ENCODE assay signal across 13 cellular contexts in the genomic region with DNA sequence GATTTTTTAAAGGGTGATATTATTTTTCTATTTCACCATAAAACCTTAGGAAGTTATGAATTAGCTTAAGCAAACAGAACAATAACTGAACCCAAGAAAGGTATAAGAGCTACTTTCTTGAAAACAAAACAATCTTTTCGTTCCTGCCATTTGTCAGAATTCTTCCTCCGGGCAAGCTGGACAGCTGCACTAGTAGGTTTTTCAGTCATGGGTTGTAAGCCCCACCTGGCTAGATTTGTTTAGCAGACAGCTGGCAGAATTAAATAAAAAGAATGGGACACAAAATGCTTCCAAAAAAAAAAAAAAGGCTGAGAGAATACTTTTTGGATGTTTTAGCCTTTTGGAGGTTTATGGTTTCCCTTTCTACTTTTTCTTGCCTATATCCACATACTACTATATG.
DNase-seq lines count a peak whose midpoint lies in the region; TF ChIP-seq lines count a peak whose summit lies in the region.
"Had no signal": no experiment of that assay in that cellular context is flagged by ENCODE, and none has a peak within 500 bp of the region (broad histone marks: within the 10 kb centered on the region; RNA-seq: fewer than 3 reads in every experiment).

No MANE protein-coding gene starts in this region.

- peak; percentile 36 for DNase-seq in NCI-H82 (lab: John Stamatoyannopoulos, UW)
- DNase-seq in NCI-H82 treated with DMSO at 0.1 percent for 48 hours (lab: John Stamatoyannopoulos, UW; ENCODE audit: unreplicated experiment): no peak
- peak; percentile 32 for DNase-seq in NCI-H446 treated with DMSO at 0.1 percent for 48 hours (lab: John Stamatoyannopoulos, UW)
- DNase-seq in myocyte (ENCODE audit: low read depth): peak; percentile 83
- DNase-seq in vagina (ENCODE audit: extremely low spot score in 2 of 2): no peak
- DNase-seq in D341Med (ENCODE audit: low spot score): no peak
- no peak for DNase-seq in middle frontal gyrus (ENCODE audit: extremely low spot score, low spot score)
- DNase-seq: C1 segment of cervical spinal cord; Calu3; CD4-positive, alpha-beta T cell; DND-41; GDM1 had no signal

- intact Hi-C loops in vagina (cut with DNase I): no loop called here

- H3K4me1 ChIP-seq in vagina: peaks cover 6% of the 10 kb centered on the region
- H3K4me1 ChIP-seq: HAP-1 had no signal

- TF ChIP-seq POLR2A in vagina (IDR thresholded peaks at IDR 0.05): no peak

- no peaks in the 10 kb centered on the region for H3K27me3 ChIP-seq in vagina

- no peaks in the 10 kb centered on the region for H3K36me3 ChIP-seq in vagina
- H3K36me3 ChIP-seq: HAP-1 had no signal

- peak overlapping the region; percentile 4 for H3K27ac ChIP-seq in vagina

- TF ChIP-seq CTCF in vagina (IDR thresholded peaks at IDR 0.05): no peak

- no peak overlapping the region for H3K4me3 ChIP-seq in vagina
- H3K4me3 ChIP-seq: HAP-1 had no signal

- H3K9me3 ChIP-seq in vagina: no peaks in the 10 kb centered on the region
- H3K9me3 ChIP-seq: HAP-1 had no signal

Comparison
In these comparisons a context has a peak if more than half of its experiments do, and no peak if none do; other contexts are left out.
1. DNase-seq: peak in NCI-H82 (single experiment), NCI-H446 treated with DMSO at 0.1 percent for 48 hours (single experiment) and myocyte (single experiment); none in NCI-H82 treated with DMSO at 0.1 percent for 48 hours (single experiment), vagina (0 of 2), D341Med (single experiment) and middle frontal gyrus (single experiment).